20 cellular contexts compared by ENCODE assay signal in the genomic region with DNA sequence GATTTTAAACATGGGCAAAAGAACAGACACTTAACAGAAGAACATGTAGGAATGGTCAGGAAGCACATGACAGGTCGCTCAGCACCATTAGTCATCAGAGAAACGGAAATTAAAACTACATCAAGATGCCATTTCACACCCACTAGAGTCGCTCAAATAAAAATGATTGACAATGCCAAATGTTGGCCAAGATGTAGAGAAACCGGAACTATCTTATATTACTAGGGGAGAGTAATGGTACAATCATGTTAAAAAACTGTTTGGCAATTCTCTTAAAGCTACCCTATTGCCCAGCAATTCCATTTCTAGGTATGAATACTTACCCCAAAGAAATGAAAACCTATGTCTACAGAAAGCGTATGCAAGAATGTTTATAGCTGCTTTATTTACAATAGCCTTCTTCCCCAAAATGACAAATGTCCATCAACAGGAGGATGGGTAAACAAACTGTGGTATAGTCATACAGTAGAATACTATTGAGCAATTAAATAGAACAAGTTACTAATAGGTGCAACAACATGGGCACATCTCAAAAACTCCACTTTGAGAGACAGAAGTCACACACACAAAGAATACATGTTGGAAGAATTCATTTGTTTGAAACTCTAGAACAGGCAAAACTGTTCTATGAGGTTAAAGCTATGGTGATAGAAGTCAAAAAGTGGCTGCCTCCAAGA.
DNase-seq lines count a peak whose midpoint lies in the region; TF ChIP-seq lines count a peak whose summit lies in the region.
"Had no signal": no experiment of that assay in that cellular context is flagged by ENCODE, and none has a peak within 500 bp of the region (broad histone marks: within the 10 kb centered on the region; RNA-seq: fewer than 3 reads in every experiment).

No MANE protein-coding gene starts in this region.

- peak overlapping the region; percentile 59 for H3K4me2 ChIP-seq in SU-DHL-6 (ENCODE audit: low read depth, low read length, poor library complexity, severe bottlenecking)
- no peak overlapping the region for H3K4me2 ChIP-seq in SK-N-SH

- H3K27ac ChIP-seq in A673 (ENCODE audit: low read depth, low read length, poor library complexity, severe bottlenecking) (no peak overlapping the region), SU-DHL-6 (ENCODE audit: low read depth, low read length) (no peak overlapping the region), SK-N-SH (ENCODE audit: low read depth in 2 of 2, low read length in 1 of 2) (no peak overlapping the region), thyroid gland (no peak overlapping the region)
- H3K27ac ChIP-seq: coronary artery had no signal

- DNase-seq in A673 (ENCODE audit: low spot score): peak; percentile 33
- peak; percentile 42 for DNase-seq in M059J (ENCODE audit: low read depth)
- peak; percentile 88 for DNase-seq in myocyte (ENCODE audit: low read depth)
- DNase-seq in SK-N-SH: no peak
- DNase-seq in cerebellar cortex (ENCODE audit: low spot score): no peak
- no peak for DNase-seq in activated effector memory CD4-positive, alpha-beta T cell treated with Interleukin-2 at 50 U/mL for 16 hours
- DNase-seq in thyroid gland: no peak
- DNase-seq: activated CD4-positive, alpha-beta T cell treated with anti-CD3 and anti-CD28 coated beads, Interleukin-2, amount 50 U/mL, for 1 hour; activated naive CD4-positive, alpha-beta T cell treated with Interleukin-2 at 50 U/mL for 16 hours; CD4-positive, alpha-beta memory T cell; DMS79; foreskin melanocyte; GOT3; NCI-H2081 treated with DMSO at 0.1 percent for 48 hours; NCI-H524 treated with DMSO at 0.1 percent for 48 hours; right cardiac atrium; stimulated activated CD4-positive, alpha-beta T cell treated with anti-CD3 and anti-CD28 coated beads, Interleukin-1b, Interleukin-23, amount 100 ng/mL, for 48 hours; trophoblast cell had no signal

- POLR2A ChIA-PET in A673 (lab: Charles Lee; ENCODE audit: low non-redundant PET) (no interaction called here), SK-N-SH (lab: Yijun Ruan, JAX) (no interaction called here)

- intact Hi-C loops in A673 (cut with micrococcal nuclease; ENCODE audit: unreplicated experiment) (no loop called here), thyroid gland (cut with DNase I) (no loop called here)

- H3K79me2 ChIP-seq in SU-DHL-6 (ENCODE audit: insufficient read depth, low read length): no peaks in the 10 kb centered on the region
- no peaks in the 10 kb centered on the region for H3K79me2 ChIP-seq in SK-N-SH (ENCODE audit: insufficient read depth)

- TF ChIP-seq EP300 in SK-N-SH (IDR thresholded peaks at IDR 0.05; ENCODE audit: borderline replicate concordance in 1 of 2, low read depth in 1 of 2, low read length in 1 of 2): no peak

- 59% methylated on average over 5 of the region's 5 CpGs for WGBS in SK-N-SH (ENCODE audit: low lambda C conversion rate)
- 82 to 94% methylated on average over 5 of the region's 5 CpGs for WGBS in thyroid gland, 2 donors

- H3K4me3 ChIP-seq in A673 (ENCODE audit: low read depth, low read length, poor library complexity, severe bottlenecking) (no peak overlapping the region), SU-DHL-6 (ENCODE audit: insufficient read depth, low read length, poor library complexity, severe bottlenecking) (no peak overlapping the region), SK-N-SH (ENCODE audit: low read depth in 2 of 2, low read length in 1 of 2) (no peak overlapping the region), thyroid gland (replicated peaks in 1 of 3) (no peak overlapping the region)
- H3K4me3 ChIP-seq: coronary artery had no signal

- H3K9me2 ChIP-seq in SU-DHL-6 (replicated peaks; ENCODE audit: insufficient read depth, low read length) (no peaks in the 10 kb centered on the region), SK-N-SH (no peaks in the 10 kb centered on the region)

- H4K20me1 ChIP-seq in SU-DHL-6 (ENCODE audit: low read depth, low read length) (no peaks in the 10 kb centered on the region), SK-N-SH (ENCODE audit: insufficient read depth) (no peaks in the 10 kb centered on the region)

- no peaks in the 10 kb centered on the region for H3K27me3 ChIP-seq in A673 (replicated peaks; ENCODE audit: insufficient read depth, low read depth, low read length, poor library complexity)
- no peaks in the 10 kb centered on the region for H3K27me3 ChIP-seq in SU-DHL-6 (ENCODE audit: low read length)
- no peaks in the 10 kb centered on the region for H3K27me3 ChIP-seq in SK-N-SH (ENCODE audit: insufficient read depth)
- H3K27me3 ChIP-seq in thyroid gland: no peaks in the 10 kb centered on the region

- no TSS peak for BruUV-seq in A673 (replicated peaks; lab: Mats Ljungman, UMichigan)

- no peaks in the 10 kb centered on the region for H3K9me3 ChIP-seq in A673 (ENCODE audit: low read depth, low read length, poor library complexity, severe bottlenecking)
- H3K9me3 ChIP-seq in SU-DHL-6 (ENCODE audit: insufficient read depth, low read length): no peaks in the 10 kb centered on the region
- H3K9me3 ChIP-seq in SK-N-SH: no peaks in the 10 kb centered on the region
- no peaks in the 10 kb centered on the region for H3K9me3 ChIP-seq in thyroid gland

- TF ChIP-seq POLR2A in thyroid gland (IDR thresholded peaks at IDR 0.05): no peak

- H2AFZ ChIP-seq in SU-DHL-6 (ENCODE audit: low read depth, low read length, severe bottlenecking) (no peak overlapping the region), SK-N-SH (ENCODE audit: low read depth) (no peak overlapping the region)

- TF ChIP-seq CTCF in A673 (conservative IDR thresholded peaks at IDR 0.05; ENCODE audit: low read depth, low read length): no peak
- no peak for TF ChIP-seq CTCF in SU-DHL-6 (IDR thresholded peaks at IDR 0.05; ENCODE audit: insufficient read depth, low read length, poor library complexity, severe bottlenecking)
- TF ChIP-seq CTCF in SK-N-SH (IDR thresholded peaks at IDR 0.05): no peak
- TF ChIP-seq CTCF in thyroid gland (IDR thresholded peaks at IDR 0.05): no peak

- H3K36me3 ChIP-seq in A673 (ENCODE audit: insufficient read depth, low read length, poor library complexity, severe bottlenecking) (no peaks in the 10 kb centered on the region), SU-DHL-6 (ENCODE audit: low read length) (no peaks in the 10 kb centered on the region; the same call in 1 of the 2 replicates), SK-N-SH (replicated peaks in 1 of 2; ENCODE audit: control insufficient read depth in 1 of 2, insufficient read depth in 2 of 2, low read length in 1 of 2) (no peaks in the 10 kb centered on the region), thyroid gland (no peaks in the 10 kb centered on the region)

- no peaks in the 10 kb centered on the region for H3K4me1 ChIP-seq in A673 (ENCODE audit: insufficient read depth, low read length, poor library complexity, severe bottlenecking)
- no peaks in the 10 kb centered on the region for H3K4me1 ChIP-seq in SK-N-SH (ENCODE audit: control insufficient read depth in 1 of 2, insufficient read depth in 2 of 2, low read depth in 1 of 2, low read length in 1 of 2)
- no peaks in the 10 kb centered on the region for H3K4me1 ChIP-seq in thyroid gland

- no peak for TF ChIP-seq RAD21 in SK-N-SH (IDR thresholded peaks at IDR 0.05; ENCODE audit: low read length)

- CTCF ChIA-PET in A673 (lab: Charles Lee) (no interaction called here), SK-N-SH (lab: Yijun Ruan, JAX) (no interaction called here)

- H3F3A ChIP-seq in SU-DHL-6 (ENCODE audit: insufficient read depth) (peaks cover 6% of the 10 kb centered on the region; the same call in 1 of the 2 replicates), SK-N-SH (replicated peaks; ENCODE audit: insufficient read depth) (no peaks in the 10 kb centered on the region)

- no peak overlapping the region for H3K9ac ChIP-seq in SU-DHL-6 (ENCODE audit: low read length)
- no peak overlapping the region for H3K9ac ChIP-seq in SK-N-SH

TF ChIP-seq in SK-N-SH, 30 proteins besides CTCF, POLR2A, EP300 and RAD21:
- TF ChIP-seq, protein P1, sequence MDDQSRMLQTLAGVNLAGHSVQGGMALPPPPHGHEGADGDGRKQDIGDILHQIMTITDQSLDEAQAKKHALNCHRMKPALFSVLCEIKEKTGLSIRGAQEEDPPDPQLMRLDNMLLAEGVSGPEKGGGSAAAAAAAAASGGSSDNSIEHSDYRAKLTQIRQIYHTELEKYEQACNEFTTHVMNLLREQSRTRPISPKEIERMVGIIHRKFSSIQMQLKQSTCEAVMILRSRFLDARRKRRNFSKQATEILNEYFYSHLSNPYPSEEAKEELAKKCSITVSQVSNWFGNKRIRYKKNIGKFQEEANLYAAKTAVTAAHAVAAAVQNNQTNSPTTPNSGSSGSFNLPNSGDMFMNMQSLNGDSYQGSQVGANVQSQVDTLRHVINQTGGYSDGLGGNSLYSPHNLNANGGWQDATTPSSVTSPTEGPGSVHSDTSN (IDR thresholded peaks at IDR 0.05): no peak
- TF ChIP-seq JUND (IDR thresholded peaks at IDR 0.05) (no peak), CHD2 (IDR thresholded peaks at IDR 0.05; ENCODE audit: low read length, partially characterized antibody) (no peak), POLR2AphosphoS5 (IDR thresholded peaks at IDR 0.05; ENCODE audit: low read depth, low read length) (no peak), RXRA (IDR thresholded peaks at IDR 0.05; ENCODE audit: borderline replicate concordance, low read depth) (no peak), FOXM1 (IDR thresholded peaks at IDR 0.05; ENCODE audit: low read depth) (no peak), GABPA (IDR thresholded peaks at IDR 0.05; ENCODE audit: low read depth) (no peak)

Comparison
In these comparisons a context has a peak if more than half of its experiments do, and no peak if none do; other contexts are left out.
1. DNase-seq: peak in A673 (single experiment), M059J (single experiment) and myocyte (single experiment); none in SK-N-SH (single experiment), cerebellar cortex (single experiment), activated effector memory CD4-positive, alpha-beta T cell treated with Interleukin-2 at 50 U/mL for 16 hours (single experiment) and thyroid gland (0 of 2).